Comparison of ENCODE assay signal across 1 cellular context in genomic region chr1:230937370-230937769, GRCh38.
TF ChIP-seq lines count a peak whose summit lies in the region.

No MANE protein-coding gene starts in this region.

TF ChIP-seq in IMR-90, 13 proteins besides CTCF, POLR2A, EP300 and RAD21:
- TF ChIP-seq RCOR1 (IDR thresholded peaks at IDR 0.05; ENCODE audit: insufficient replicate concordance, low read length) (no peak), CHD1 (IDR thresholded peaks at IDR 0.05; ENCODE audit: low read depth, low read length) (no peak), FOS (IDR thresholded peaks at IDR 0.05; ENCODE audit: low read depth, low read length) (no peak), BHLHE40 (IDR thresholded peaks at IDR 0.05; ENCODE audit: low read depth, low read length) (no peak), NFE2L2 (IDR thresholded peaks at IDR 0.05; ENCODE audit: low read depth, low read length) (no peak), CEBPB (IDR thresholded peaks at IDR 0.05; ENCODE audit: low read depth, low read length) (no peak), RFX5 (IDR thresholded peaks at IDR 0.05; ENCODE audit: low read depth, low read length) (no peak), MXI1 (IDR thresholded peaks at IDR 0.05; ENCODE audit: borderline replicate concordance, low read depth, low read length) (no peak), MAFK (IDR thresholded peaks at IDR 0.05; ENCODE audit: low read depth, low read length) (no peak), SMC3 (IDR thresholded peaks at IDR 0.05; ENCODE audit: low read depth, low read length) (no peak), USF2 (IDR thresholded peaks at IDR 0.05; ENCODE audit: low read depth, low read length) (no peak), MAZ (IDR thresholded peaks at IDR 0.05; ENCODE audit: borderline replicate concordance, low read depth, low read length) (no peak)
